Comparison of ENCODE assay signal across 2 cellular contexts in genomic region chr12:2102736-2103135, GRCh38. TPM values are rescaled to one million over a fixed set of nuclear protein-coding genes. Genes with fewer than 3 reads are reported as not detected.
"Had no signal": no experiment of that assay in that cellular context is flagged by ENCODE, and none has a peak within 500 bp of the region (broad histone marks: within the 10 kb centered on the region; RNA-seq: fewer than 3 reads in every experiment).

No MANE protein-coding gene starts in this region.

RNA-seq across cellular contexts. Expression of gene CACNA1C, which starts 49.9 kb away (rescaled TPM):
- total RNA-seq: HepG2, HT1080 had no signal
- polyA plus RNA-seq: HepG2 had no signal
